In the genomic region with DNA sequence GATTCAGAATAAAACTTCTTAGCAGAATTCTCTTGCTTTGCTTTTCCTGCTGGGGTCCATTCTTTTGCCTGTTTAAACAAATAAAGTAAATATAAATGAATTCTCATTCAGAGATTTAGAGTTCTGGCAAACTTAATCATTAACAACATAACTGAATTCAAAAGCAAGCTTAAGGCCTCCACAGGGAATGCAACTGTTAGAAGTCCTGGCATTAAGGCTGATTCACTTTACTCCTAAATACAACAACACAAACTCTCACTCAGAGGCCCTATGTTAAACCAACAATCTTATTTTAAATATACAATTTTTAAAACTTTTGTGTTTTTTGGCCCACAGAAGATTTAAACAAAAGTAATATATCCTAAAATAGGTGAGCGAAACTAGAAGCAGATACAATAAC, we compare ENCODE assay signal across 25 cellular contexts.
"Had no signal": no experiment of that assay in that cellular context is flagged by ENCODE, and none has a peak within 500 bp of the region (broad histone marks: within the 10 kb centered on the region; RNA-seq: fewer than 3 reads in every experiment).

No MANE protein-coding gene starts in this region.

- DNase-seq: effector CD4-positive, alpha-beta T cell; gastrocnemius medialis; heart right ventricle; hypothalamus; islet precursor cell; left ventricle myocardium inferior; lower lobe of right lung; occipital lobe; psoas muscle; sigmoid colon; stimulated activated CD4-positive, alpha-beta T cell treated with anti-CD3 and anti-CD28 coated beads, Interleukin-2, amount 100 ng/mL, for 24 hours; stimulated activated CD4-positive, alpha-beta T cell treated with anti-CD3 and anti-CD28 coated beads, Interleukin-4, amount 100 ng/mL, for 4 hours; stimulated activated naive CD4-positive, alpha-beta T cell; stomach; substantia nigra; transverse colon had no signal

- H2AFZ ChIP-seq: parathyroid adenoma had no signal

- H3K27ac Mint-ChIP-seq: mesothelial cell of epicardium; natural killer cell treated with Interleukin-12 subunit alpha and Interleukin-12 subunit beta and Interleukin-15 and Interleukin-18, amount 100 ng/mL, for 72 hours had no signal

- H3K4me3 ChIP-seq: coronary artery, gastrocnemius medialis, heart right ventricle, left ventricle myocardium inferior, lower lobe of right lung, psoas muscle, right atrium auricular region, sigmoid colon, skin epidermis, stomach, thoracic aorta, transverse colon had no signal

- H3K9ac ChIP-seq: parathyroid adenoma had no signal

- H3K9me3 Mint-ChIP-seq: natural killer cell treated with Interleukin-12 subunit alpha and Interleukin-12 subunit beta and Interleukin-15 and Interleukin-18, amount 100 ng/mL, for 72 hours had no signal

- H3K9me3 ChIP-seq: gastrocnemius medialis, left ventricle myocardium inferior, lower lobe of right lung, psoas muscle, right atrium auricular region, stomach, thoracic aorta, transverse colon had no signal

- ATAC-seq: esophagus mucosa; gastrocnemius medialis; heart right ventricle; lower lobe of right lung; natural killer cell treated with Interleukin-12 subunit alpha and Interleukin-12 subunit beta and Interleukin-15 and Interleukin-18, amount 100 ng/mL, for 72 hours; psoas muscle had no signal

- H3K27ac ChIP-seq: coronary artery, gastrocnemius medialis, heart right ventricle, left ventricle myocardium inferior, lower lobe of right lung, parathyroid adenoma, psoas muscle, right atrium auricular region, sigmoid colon, skin epidermis, stomach, thoracic aorta, transverse colon had no signal

- H3K79me2 ChIP-seq: parathyroid adenoma had no signal

- H3K27me3 Mint-ChIP-seq: memory B cell; natural killer cell treated with Interleukin-12 subunit alpha and Interleukin-12 subunit beta and Interleukin-15 and Interleukin-18, amount 100 ng/mL, for 72 hours had no signal

- H3K4me3 Mint-ChIP-seq: memory B cell; mesothelial cell of epicardium; natural killer cell treated with Interleukin-12 subunit alpha and Interleukin-12 subunit beta and Interleukin-15 and Interleukin-18, amount 100 ng/mL, for 72 hours had no signal

- H3K4me1 ChIP-seq: gastrocnemius medialis, heart right ventricle, left ventricle myocardium inferior, lower lobe of right lung, parathyroid adenoma, psoas muscle, right atrium auricular region, sigmoid colon, stomach, transverse colon had no signal

- H3K27me3 ChIP-seq: gastrocnemius medialis, heart right ventricle, right atrium auricular region, sigmoid colon, stomach, transverse colon had no signal
